Comparison of ENCODE assay signal across 22 cellular contexts in the genomic region with DNA sequence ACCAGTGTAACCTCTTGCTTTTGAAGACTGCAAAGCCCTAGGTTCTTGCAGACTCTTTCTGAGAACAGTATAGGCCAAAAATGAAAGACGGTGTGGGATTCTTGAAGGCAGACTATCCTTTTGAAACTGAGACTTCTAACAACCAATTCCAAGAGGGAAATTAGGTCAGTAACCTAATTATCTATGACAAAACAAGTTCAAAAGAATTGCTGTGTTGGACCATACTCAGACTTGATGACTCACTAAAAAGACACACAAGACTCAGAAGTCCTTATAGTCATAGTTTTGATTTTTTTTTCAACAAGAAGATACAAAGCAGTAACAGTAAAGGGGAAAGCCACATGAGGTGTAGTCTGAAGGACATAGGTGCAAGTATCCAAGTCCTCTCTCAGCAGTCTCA.
A peak's percentile ranks its signal among the peaks of the same experiment; 100 is the strongest.
DNase-seq lines count a peak whose midpoint lies in the region; ATAC-seq, FAIRE-seq and TF ChIP-seq lines count a peak whose summit lies in the region.
"Had no signal": no experiment of that assay in that cellular context is flagged by ENCODE, and none has a peak within 500 bp of the region (broad histone marks: within the 10 kb centered on the region; RNA-seq: fewer than 3 reads in every experiment).

No MANE protein-coding gene starts in this region.

- peaks cover 28% of the 10 kb centered on the region for H3K4me1 Mint-ChIP-seq in astrocyte (ENCODE audit: low read depth, unreplicated experiment)
- H3K4me1 Mint-ChIP-seq: CD4-positive, CD25-positive, alpha-beta regulatory T cell had no signal

- DNase-seq in HT1080 (ENCODE audit: low read depth) (peak; percentile 48), astrocyte (ENCODE audit: low read depth) (peak; percentile 72), choroid plexus epithelial cell (ENCODE audit: low read depth) (peak; percentile 58), iris pigment epithelial cell (ENCODE audit: low read depth) (peak; percentile 34), NCI-H510A treated with DMSO at 0.1 percent for 48 hours (lab: John Stamatoyannopoulos, UW) (no peak), hepatic stellate cell (ENCODE audit: low spot score) (no peak), NCI-H187 (lab: John Stamatoyannopoulos, UW) (no peak)
- DNase-seq: BE2C; CD4-positive, CD25-positive, alpha-beta regulatory T cell; COR-L47; DMS 273 treated with DMSO at 0.1 percent for 48 hours; GDM1; H7; KBM-7; NCI-H1105 treated with DMSO at 0.1 percent for 48 hours; NCI-H1694; NCI-H510A; NCI-H774; PC-3; SIG-M5 had no signal

- FAIRE-seq in astrocyte (lab: Jason Lieb, UNC): peak; percentile 32

- H3K4me3 ChIP-seq in astrocyte (ENCODE audit: insufficient read depth, low read depth, low read length) (no peak overlapping the region), choroid plexus epithelial cell (ENCODE audit: low read depth, low read length) (no peak overlapping the region)

- H3K27me3 ChIP-seq in astrocyte (ENCODE audit: insufficient read depth, low read length): no peaks in the 10 kb centered on the region
- H3K27me3 ChIP-seq: BE2C had no signal

- no peaks in the 10 kb centered on the region for H3K36me3 ChIP-seq in astrocyte (ENCODE audit: insufficient read depth, low read length)
- H3K36me3 ChIP-seq: BE2C had no signal

- peak overlapping the region; percentile 12 for H3K4me2 ChIP-seq in astrocyte (ENCODE audit: low read length)

- H2AFZ ChIP-seq in astrocyte (ENCODE audit: low read depth, low read length): no peak overlapping the region

- no peak overlapping the region for H3K9ac ChIP-seq in astrocyte (ENCODE audit: low read length)

- ATAC-seq in HG03565 (IDR thresholded peaks at IDR 0.05; ENCODE audit: unreplicated experiment): no peak
- ATAC-seq: PC-3 had no signal

- no peaks in the 10 kb centered on the region for H3K9me3 ChIP-seq in astrocyte (ENCODE audit: insufficient read depth, low read depth, low read length)
- H3K9me3 ChIP-seq: BE2C had no signal

- no peaks in the 10 kb centered on the region for H3K79me2 ChIP-seq in astrocyte (ENCODE audit: insufficient read depth, low read length)

- no peak overlapping the region for H3K27ac ChIP-seq in astrocyte (ENCODE audit: low read depth, low read length)
- H3K27ac ChIP-seq: RWPE1 had no signal

- peaks cover 3% of the 10 kb centered on the region for H3K36me3 Mint-ChIP-seq in astrocyte (ENCODE audit: low read depth, unreplicated experiment)
- H3K36me3 Mint-ChIP-seq: CD4-positive, CD25-positive, alpha-beta regulatory T cell had no signal

- H4K20me1 ChIP-seq in astrocyte (ENCODE audit: insufficient read depth, low read length): no peaks in the 10 kb centered on the region

- H3K4me3 Mint-ChIP-seq in astrocyte (ENCODE audit: unreplicated experiment): no peak overlapping the region
- H3K4me3 Mint-ChIP-seq: CD4-positive, CD25-positive, alpha-beta regulatory T cell had no signal

- no peak overlapping the region for H3K27ac Mint-ChIP-seq in astrocyte (ENCODE audit: unreplicated experiment)
- H3K27ac Mint-ChIP-seq: CD4-positive, CD25-positive, alpha-beta regulatory T cell had no signal

- no peaks in the 10 kb centered on the region for H3K27me3 Mint-ChIP-seq in astrocyte (ENCODE audit: low read depth, unreplicated experiment)
- H3K27me3 Mint-ChIP-seq: CD4-positive, CD25-positive, alpha-beta regulatory T cell had no signal

- no peaks in the 10 kb centered on the region for H3K9me3 Mint-ChIP-seq in astrocyte (ENCODE audit: unreplicated experiment)

- H3K4me1 ChIP-seq in astrocyte (ENCODE audit: insufficient read depth, low read length): peaks cover 3% of the 10 kb centered on the region
- H3K4me1 ChIP-seq: BE2C had no signal

- TF ChIP-seq CTCF in astrocyte (IDR thresholded peaks at IDR 0.05; ENCODE audit: insufficient read depth, low read depth, low read length) (no peak), choroid plexus epithelial cell (conservative IDR thresholded peaks at IDR 0.05; ENCODE audit: low read depth, low read length) (no peak)

Comparison
In these comparisons a context has a peak if more than half of its experiments do, and no peak if none do; other contexts are left out.
1. DNase-seq: peak in HT1080 (single experiment), astrocyte (single experiment), choroid plexus epithelial cell (single experiment) and iris pigment epithelial cell (single experiment); none in NCI-H510A treated with DMSO at 0.1 percent for 48 hours (single experiment), hepatic stellate cell (single experiment) and NCI-H187 (0 of 2).